1 cellular context compared by ENCODE assay signal in genomic region chr17:79824893-79825579, GRCh38.
A peak's percentile ranks its signal among the peaks of the same experiment; 100 is the strongest.
TF ChIP-seq lines count a peak whose summit lies in the region.

No MANE protein-coding gene starts in this region.

TF ChIP-seq in HepG2, 621 proteins besides CTCF, POLR2A, EP300 and RAD21 (continued from another document and continues in another):
- TF ChIP-seq, protein P1, sequence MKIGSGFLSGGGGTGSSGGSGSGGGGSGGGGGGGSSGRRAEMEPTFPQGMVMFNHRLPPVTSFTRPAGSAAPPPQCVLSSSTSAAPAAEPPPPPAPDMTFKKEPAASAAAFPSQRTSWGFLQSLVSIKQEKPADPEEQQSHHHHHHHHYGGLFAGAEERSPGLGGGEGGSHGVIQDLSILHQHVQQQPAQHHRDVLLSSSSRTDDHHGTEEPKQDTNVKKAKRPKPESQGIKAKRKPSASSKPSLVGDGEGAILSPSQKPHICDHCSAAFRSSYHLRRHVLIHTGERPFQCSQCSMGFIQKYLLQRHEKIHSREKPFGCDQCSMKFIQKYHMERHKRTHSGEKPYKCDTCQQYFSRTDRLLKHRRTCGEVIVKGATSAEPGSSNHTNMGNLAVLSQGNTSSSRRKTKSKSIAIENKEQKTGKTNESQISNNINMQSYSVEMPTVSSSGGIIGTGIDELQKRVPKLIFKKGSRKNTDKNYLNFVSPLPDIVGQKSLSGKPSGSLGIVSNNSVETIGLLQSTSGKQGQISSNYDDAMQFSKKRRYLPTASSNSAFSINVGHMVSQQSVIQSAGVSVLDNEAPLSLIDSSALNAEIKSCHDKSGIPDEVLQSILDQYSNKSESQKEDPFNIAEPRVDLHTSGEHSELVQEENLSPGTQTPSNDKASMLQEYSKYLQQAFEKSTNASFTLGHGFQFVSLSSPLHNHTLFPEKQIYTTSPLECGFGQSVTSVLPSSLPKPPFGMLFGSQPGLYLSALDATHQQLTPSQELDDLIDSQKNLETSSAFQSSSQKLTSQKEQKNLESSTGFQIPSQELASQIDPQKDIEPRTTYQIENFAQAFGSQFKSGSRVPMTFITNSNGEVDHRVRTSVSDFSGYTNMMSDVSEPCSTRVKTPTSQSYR (CRISPR knock-in tag; IDR thresholded peaks at IDR 0.05; ENCODE audit: borderline replicate concordance) = no peak
- TF ChIP-seq ADNP (CRISPR knock-in tag; IDR thresholded peaks at IDR 0.05) (no peak), XRCC5 (optimal IDR thresholded peaks at IDR 0.05; ENCODE audit: low read length) (no peak), HOXA7 (CRISPR knock-in tag; IDR thresholded peaks at IDR 0.05) (no peak), ARNT (IDR thresholded peaks at IDR 0.05) (no peak), ZNF687 (CRISPR knock-in tag; IDR thresholded peaks at IDR 0.05) (peak; percentile 59), KDM2A (CRISPR knock-in tag; IDR thresholded peaks at IDR 0.05; ENCODE audit: borderline replicate concordance, low read depth) (no peak), ZNF781 (CRISPR knock-in tag; IDR thresholded peaks at IDR 0.05; ENCODE audit: borderline replicate concordance, not compliant biosample characterization) (no peak), MLLT10 (CRISPR knock-in tag; IDR thresholded peaks at IDR 0.05) (no peak), TCF12 (IDR thresholded peaks at IDR 0.05) (no peak), TCF12 (CRISPR knock-in tag; IDR thresholded peaks at IDR 0.05) (no peak), POLR2G (IDR thresholded peaks at IDR 0.05; ENCODE audit: low read depth, low read length) (no peak), ZNF180 (CRISPR knock-in tag; IDR thresholded peaks at IDR 0.05; ENCODE audit: borderline replicate concordance, low read depth) (no peak), ZNF282 (IDR thresholded peaks at IDR 0.05; ENCODE audit: partially characterized antibody) (no peak), FOXJ3 (CRISPR knock-in tag; IDR thresholded peaks at IDR 0.05; ENCODE audit: borderline replicate concordance) (no peak), ZNF460 (CRISPR knock-in tag; IDR thresholded peaks at IDR 0.05; ENCODE audit: borderline replicate concordance) (no peak), SNAI1 (CRISPR knock-in tag; IDR thresholded peaks at IDR 0.05; ENCODE audit: borderline replicate concordance) (no peak), ZSCAN22 (CRISPR knock-in tag; IDR thresholded peaks at IDR 0.05) (no peak), LCORL (IDR thresholded peaks at IDR 0.05) (no peak), LCORL (CRISPR knock-in tag; IDR thresholded peaks at IDR 0.05) (0 out of 2 replicates have a peak, but pooled peaks have one; percentile 32), NPAS2 (CRISPR knock-in tag; IDR thresholded peaks at IDR 0.05; ENCODE audit: borderline replicate concordance) (no peak), SNAPC5 (CRISPR knock-in tag; IDR thresholded peaks at IDR 0.05; ENCODE audit: borderline replicate concordance) (no peak), SETDB1 (CRISPR knock-in tag; IDR thresholded peaks at IDR 0.05; ENCODE audit: borderline replicate concordance) (no peak), ZNF121 (CRISPR knock-in tag; IDR thresholded peaks at IDR 0.05) (no peak), GATAD2A (CRISPR knock-in tag; IDR thresholded peaks at IDR 0.05) (peak; percentile 17; the same call in 1 of the 2 replicates), JDP2 (CRISPR knock-in tag; IDR thresholded peaks at IDR 0.05; ENCODE audit: borderline replicate concordance) (no peak), ZNF562 (CRISPR knock-in tag; IDR thresholded peaks at IDR 0.05; ENCODE audit: borderline replicate concordance) (no peak), ZNF572 (CRISPR knock-in tag; IDR thresholded peaks at IDR 0.05) (no peak), ZFP37 (CRISPR knock-in tag; IDR thresholded peaks at IDR 0.05; ENCODE audit: borderline replicate concordance) (no peak), SMARCC2 (IDR thresholded peaks at IDR 0.05) (no peak), HMGXB4 (CRISPR knock-in tag; IDR thresholded peaks at IDR 0.05; ENCODE audit: borderline replicate concordance in 1 of 2, low read depth in 1 of 2) (no peak), ZNF549 (CRISPR knock-in tag; IDR thresholded peaks at IDR 0.05) (no peak), NCOA2 (CRISPR knock-in tag; IDR thresholded peaks at IDR 0.05) (no peak), FOXC1 (CRISPR knock-in tag; IDR thresholded peaks at IDR 0.05; ENCODE audit: borderline replicate concordance) (0 out of 2 replicates have a peak, but pooled peaks have one; percentile 25), ZNF335 (CRISPR knock-in tag; IDR thresholded peaks at IDR 0.05) (no peak), CAMTA2 (CRISPR knock-in tag; IDR thresholded peaks at IDR 0.05; ENCODE audit: borderline replicate concordance) (no peak), MED13 (CRISPR knock-in tag; IDR thresholded peaks at IDR 0.05) (no peak), ZNF547 (CRISPR knock-in tag; IDR thresholded peaks at IDR 0.05) (no peak), ATF7 (IDR thresholded peaks at IDR 0.05) (peak; percentile 97), ATF7 (CRISPR knock-in tag; IDR thresholded peaks at IDR 0.05) (no peak), PHF8 (CRISPR knock-in tag; IDR thresholded peaks at IDR 0.05) (no peak), ZNF468 (CRISPR knock-in tag; IDR thresholded peaks at IDR 0.05) (no peak), ZNF10 (CRISPR knock-in tag; IDR thresholded peaks at IDR 0.05; ENCODE audit: borderline replicate concordance, low read depth) (no peak)
- TF ChIP-seq, protein P2, sequence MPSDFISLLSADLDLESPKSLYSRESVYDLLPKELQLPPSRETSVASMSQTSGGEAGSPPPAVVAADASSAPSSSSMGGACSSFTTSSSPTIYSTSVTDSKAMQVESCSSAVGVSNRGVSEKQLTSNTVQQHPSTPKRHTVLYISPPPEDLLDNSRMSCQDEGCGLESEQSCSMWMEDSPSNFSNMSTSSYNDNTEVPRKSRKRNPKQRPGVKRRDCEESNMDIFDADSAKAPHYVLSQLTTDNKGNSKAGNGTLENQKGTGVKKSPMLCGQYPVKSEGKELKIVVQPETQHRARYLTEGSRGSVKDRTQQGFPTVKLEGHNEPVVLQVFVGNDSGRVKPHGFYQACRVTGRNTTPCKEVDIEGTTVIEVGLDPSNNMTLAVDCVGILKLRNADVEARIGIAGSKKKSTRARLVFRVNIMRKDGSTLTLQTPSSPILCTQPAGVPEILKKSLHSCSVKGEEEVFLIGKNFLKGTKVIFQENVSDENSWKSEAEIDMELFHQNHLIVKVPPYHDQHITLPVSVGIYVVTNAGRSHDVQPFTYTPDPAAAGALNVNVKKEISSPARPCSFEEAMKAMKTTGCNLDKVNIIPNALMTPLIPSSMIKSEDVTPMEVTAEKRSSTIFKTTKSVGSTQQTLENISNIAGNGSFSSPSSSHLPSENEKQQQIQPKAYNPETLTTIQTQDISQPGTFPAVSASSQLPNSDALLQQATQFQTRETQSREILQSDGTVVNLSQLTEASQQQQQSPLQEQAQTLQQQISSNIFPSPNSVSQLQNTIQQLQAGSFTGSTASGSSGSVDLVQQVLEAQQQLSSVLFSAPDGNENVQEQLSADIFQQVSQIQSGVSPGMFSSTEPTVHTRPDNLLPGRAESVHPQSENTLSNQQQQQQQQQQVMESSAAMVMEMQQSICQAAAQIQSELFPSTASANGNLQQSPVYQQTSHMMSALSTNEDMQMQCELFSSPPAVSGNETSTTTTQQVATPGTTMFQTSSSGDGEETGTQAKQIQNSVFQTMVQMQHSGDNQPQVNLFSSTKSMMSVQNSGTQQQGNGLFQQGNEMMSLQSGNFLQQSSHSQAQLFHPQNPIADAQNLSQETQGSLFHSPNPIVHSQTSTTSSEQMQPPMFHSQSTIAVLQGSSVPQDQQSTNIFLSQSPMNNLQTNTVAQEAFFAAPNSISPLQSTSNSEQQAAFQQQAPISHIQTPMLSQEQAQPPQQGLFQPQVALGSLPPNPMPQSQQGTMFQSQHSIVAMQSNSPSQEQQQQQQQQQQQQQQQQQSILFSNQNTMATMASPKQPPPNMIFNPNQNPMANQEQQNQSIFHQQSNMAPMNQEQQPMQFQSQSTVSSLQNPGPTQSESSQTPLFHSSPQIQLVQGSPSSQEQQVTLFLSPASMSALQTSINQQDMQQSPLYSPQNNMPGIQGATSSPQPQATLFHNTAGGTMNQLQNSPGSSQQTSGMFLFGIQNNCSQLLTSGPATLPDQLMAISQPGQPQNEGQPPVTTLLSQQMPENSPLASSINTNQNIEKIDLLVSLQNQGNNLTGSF (CRISPR knock-in tag; IDR thresholded peaks at IDR 0.05) = no peak
- TF ChIP-seq, protein P3, sequence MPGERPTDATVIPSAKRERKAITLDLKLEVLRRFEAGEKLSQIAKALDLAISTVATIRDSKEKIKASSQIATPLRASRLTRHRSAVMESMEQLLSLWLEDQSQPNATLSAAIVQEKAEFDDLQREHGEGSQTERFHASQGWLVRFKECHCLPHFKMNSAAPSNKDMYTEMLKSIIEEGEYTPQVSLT (CRISPR knock-in tag; IDR thresholded peaks at IDR 0.05; ENCODE audit: borderline replicate concordance, low read depth) = no peak
- TF ChIP-seq, protein P4, sequence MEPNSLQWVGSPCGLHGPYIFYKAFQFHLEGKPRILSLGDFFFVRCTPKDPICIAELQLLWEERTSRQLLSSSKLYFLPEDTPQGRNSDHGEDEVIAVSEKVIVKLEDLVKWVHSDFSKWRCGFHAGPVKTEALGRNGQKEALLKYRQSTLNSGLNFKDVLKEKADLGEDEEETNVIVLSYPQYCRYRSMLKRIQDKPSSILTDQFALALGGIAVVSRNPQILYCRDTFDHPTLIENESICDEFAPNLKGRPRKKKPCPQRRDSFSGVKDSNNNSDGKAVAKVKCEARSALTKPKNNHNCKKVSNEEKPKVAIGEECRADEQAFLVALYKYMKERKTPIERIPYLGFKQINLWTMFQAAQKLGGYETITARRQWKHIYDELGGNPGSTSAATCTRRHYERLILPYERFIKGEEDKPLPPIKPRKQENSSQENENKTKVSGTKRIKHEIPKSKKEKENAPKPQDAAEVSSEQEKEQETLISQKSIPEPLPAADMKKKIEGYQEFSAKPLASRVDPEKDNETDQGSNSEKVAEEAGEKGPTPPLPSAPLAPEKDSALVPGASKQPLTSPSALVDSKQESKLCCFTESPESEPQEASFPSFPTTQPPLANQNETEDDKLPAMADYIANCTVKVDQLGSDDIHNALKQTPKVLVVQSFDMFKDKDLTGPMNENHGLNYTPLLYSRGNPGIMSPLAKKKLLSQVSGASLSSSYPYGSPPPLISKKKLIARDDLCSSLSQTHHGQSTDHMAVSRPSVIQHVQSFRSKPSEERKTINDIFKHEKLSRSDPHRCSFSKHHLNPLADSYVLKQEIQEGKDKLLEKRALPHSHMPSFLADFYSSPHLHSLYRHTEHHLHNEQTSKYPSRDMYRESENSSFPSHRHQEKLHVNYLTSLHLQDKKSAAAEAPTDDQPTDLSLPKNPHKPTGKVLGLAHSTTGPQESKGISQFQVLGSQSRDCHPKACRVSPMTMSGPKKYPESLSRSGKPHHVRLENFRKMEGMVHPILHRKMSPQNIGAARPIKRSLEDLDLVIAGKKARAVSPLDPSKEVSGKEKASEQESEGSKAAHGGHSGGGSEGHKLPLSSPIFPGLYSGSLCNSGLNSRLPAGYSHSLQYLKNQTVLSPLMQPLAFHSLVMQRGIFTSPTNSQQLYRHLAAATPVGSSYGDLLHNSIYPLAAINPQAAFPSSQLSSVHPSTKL (CRISPR knock-in tag; IDR thresholded peaks at IDR 0.05) = no peak
- TF ChIP-seq, protein P5, sequence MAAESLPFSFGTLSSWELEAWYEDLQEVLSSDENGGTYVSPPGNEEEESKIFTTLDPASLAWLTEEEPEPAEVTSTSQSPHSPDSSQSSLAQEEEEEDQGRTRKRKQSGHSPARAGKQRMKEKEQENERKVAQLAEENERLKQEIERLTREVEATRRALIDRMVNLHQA (CRISPR knock-in tag; IDR thresholded peaks at IDR 0.05) = no peak
- TF ChIP-seq, protein P6, sequence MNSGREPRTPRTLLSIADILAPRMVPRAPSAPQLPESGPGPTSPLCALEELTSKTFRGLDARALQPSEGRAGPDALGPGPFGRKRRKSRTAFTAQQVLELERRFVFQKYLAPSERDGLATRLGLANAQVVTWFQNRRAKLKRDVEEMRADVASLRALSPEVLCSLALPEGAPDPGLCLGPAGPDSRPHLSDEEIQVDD (CRISPR knock-in tag; IDR thresholded peaks at IDR 0.05; ENCODE audit: borderline replicate concordance) = no peak
